1 cellular context compared by ENCODE assay signal in the genomic region with DNA sequence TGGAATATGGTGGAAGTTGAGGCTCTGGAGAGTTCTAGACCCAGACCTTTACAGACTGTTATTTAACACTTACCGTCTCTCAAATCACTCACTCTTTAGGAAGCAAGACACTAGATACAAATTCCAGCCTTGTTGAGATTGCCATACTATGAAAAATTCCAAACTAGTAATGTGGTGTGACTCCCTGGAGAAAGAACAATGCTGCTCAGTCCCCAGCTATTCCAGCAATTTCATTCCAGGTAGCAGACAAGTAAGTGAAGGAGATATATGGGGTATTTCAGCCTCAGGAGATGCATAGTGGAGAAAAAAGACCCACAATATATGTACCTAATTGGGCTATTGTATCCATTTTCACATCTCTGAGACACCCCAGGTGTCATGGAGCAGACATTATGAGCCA.
TF ChIP-seq lines count a peak whose summit lies in the region.

No MANE protein-coding gene starts in this region.

TF ChIP-seq in Ishikawa, 13 proteins besides CTCF, POLR2A, EP300 and RAD21 (continued from another document):
- TF ChIP-seq USF1 (IDR thresholded peaks at IDR 0.05) (no peak), TEAD4 (IDR thresholded peaks at IDR 0.05) (peak; percentile 96), NFIC (IDR thresholded peaks at IDR 0.05) (no peak; the same call in 1 of the 2 replicates), REST (IDR thresholded peaks at IDR 0.05; ENCODE audit: low read depth) (no peak), MAX (IDR thresholded peaks at IDR 0.05) (no peak), YY1 (IDR thresholded peaks at IDR 0.05; ENCODE audit: low read depth) (no peak), EGR1 (IDR thresholded peaks at IDR 0.05) (no peak), CREB1 (IDR thresholded peaks at IDR 0.05; ENCODE audit: low read depth) (no peak), CEBPB (IDR thresholded peaks at IDR 0.05) (no peak), TCF12 (IDR thresholded peaks at IDR 0.05; ENCODE audit: low read depth) (peak; percentile 70), TAF1 (IDR thresholded peaks at IDR 0.05; ENCODE audit: low read depth) (no peak)
TF ChIP-seq in Ishikawa: peak in this region for 2.
